ENCODE assay signal across 1 cellular context in the genomic region with DNA sequence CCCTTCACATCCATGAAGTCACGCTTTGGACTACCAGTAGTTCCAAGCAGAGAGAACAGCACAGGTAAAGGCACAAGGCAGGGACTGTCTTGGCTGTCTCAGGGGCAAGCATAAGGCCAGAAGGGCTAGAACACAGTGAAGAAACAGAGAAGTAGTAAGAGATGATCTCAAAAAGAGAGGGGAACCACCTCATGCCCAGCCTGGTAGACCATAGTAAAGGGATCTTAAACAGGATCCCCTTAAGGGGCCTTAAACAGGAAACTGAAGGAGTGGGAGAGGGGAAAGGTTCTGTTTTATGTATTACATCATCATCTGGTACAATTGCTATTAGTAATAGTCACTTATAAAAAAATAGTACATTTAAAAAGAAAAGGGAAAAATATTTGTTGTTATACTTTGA.
TF ChIP-seq lines count a peak whose summit lies in the region.

No MANE protein-coding gene starts in this region.

TF ChIP-seq in K562, 482 proteins besides CTCF, POLR2A, EP300 and RAD21:
- TF ChIP-seq ATF3 (IDR thresholded peaks at IDR 0.05) (peak; percentile 62; the same call in 1 of the 2 replicates), ATF3 (CRISPR knock-in tag; conservative IDR thresholded peaks at IDR 0.05) (no peak), RFX7 (CRISPR knock-in tag; IDR thresholded peaks at IDR 0.05) (no peak), CEBPG (CRISPR knock-in tag; IDR thresholded peaks at IDR 0.05) (no peak), CEBPG (tag; conservative IDR thresholded peaks at IDR 0.05 in 1 of 2, IDR thresholded peaks at IDR 0.05 in 1 of 2) (peak; percentile 28 to 33; a peak in 1 of 4 replicates)
TF ChIP-seq in K562: peak in this region for 2.
